ENCODE assay signal across 11 cellular contexts in the genomic region with DNA sequence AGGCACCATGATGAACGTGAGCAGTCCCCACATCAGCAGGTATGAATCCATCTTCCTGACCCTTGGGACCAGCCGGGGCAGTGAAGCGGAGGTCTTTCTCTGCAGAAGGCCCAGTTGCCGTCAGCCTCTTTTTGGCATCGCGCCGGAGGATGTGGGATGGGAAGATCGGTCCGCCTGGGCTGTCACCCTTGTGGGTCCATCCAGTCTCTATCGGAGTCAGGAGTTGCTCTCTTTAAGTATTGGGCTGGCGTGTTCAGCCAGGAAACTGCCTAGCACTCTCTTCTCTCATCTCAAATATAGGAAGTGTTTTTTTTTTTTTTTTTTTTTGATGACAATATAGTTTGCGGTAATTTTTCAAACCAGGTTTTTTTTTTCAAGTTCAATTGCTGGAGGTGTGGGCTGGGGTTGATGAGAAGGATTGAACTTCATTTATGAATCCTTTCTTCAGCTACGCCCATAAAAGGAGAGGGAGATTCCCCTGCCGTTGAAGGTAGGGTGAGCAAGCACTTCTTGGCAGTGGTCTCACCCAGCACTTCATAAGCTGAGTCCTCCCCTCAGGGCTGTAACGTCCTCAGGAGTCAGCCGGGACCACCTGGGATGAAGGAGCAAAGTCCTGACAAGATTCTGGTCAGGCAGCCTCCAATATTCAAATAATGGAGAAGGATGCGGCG. TPM values are rescaled to one million over a fixed set of nuclear protein-coding genes. Genes with fewer than 3 reads are reported as not detected.
DNase-seq lines count a peak whose midpoint lies in the region; ATAC-seq and TF ChIP-seq lines count a peak whose summit lies in the region.
"Had no signal": no experiment of that assay in that cellular context is flagged by ENCODE, and none has a peak within 500 bp of the region (broad histone marks: within the 10 kb centered on the region; RNA-seq: fewer than 3 reads in every experiment).

A gene (minus strand): TSS at position 267 of the 671 bp plus-strand sequence. CDS start 216 bp downstream, at position 51.

- H3K36me3 Mint-ChIP-seq in CD8-positive, alpha-beta T cell = no peaks in the 10 kb centered on the region
- H3K36me3 Mint-ChIP-seq in T-helper 2 cell treated with Interferon-gamma antibody and Interleukin-4, amounts not matched to agents 5 μg/mL and 100 μg/mL, for 36 hours (ENCODE audit: low read depth) = peaks cover 33% of the 10 kb centered on the region
- H3K36me3 Mint-ChIP-seq in activated naive CD4-positive, alpha-beta T cell treated with anti-CD3 and anti-CD28 coated beads, Interleukin-2, amount 50 U/mL, for 72 hours = peaks cover 49 to 65% of the 10 kb centered on the region in 2 donors

- POLR2A ChIA-PET in CD8-positive, alpha-beta T cell (lab: Charles Lee) = interaction anchor here (0.6 to 1.1 kb wide), 4 partner anchors 9 to 24 kb away, joined by 3 read pairs; no protein-coding TSS in a partner anchor

- no peaks in the 10 kb centered on the region for H3K27me3 Mint-ChIP-seq in CD8-positive, alpha-beta T cell (ENCODE audit: low read depth)
- H3K27me3 Mint-ChIP-seq in T-helper 2 cell treated with Interferon-gamma antibody and Interleukin-4, amounts not matched to agents 5 μg/mL and 100 μg/mL, for 36 hours (ENCODE audit: low read depth) = no peaks in the 10 kb centered on the region

- H3K27ac ChIP-seq in CD8-positive, alpha-beta T cell (ENCODE audit: low read depth, low read length) = no peak within 1 kb of the TSS
- H3K27ac ChIP-seq: SK-N-MC had no signal

- TF ChIP-seq CTCF in CD8-positive, alpha-beta T cell (IDR thresholded peaks at IDR 0.05) = no peak
- no peak for TF ChIP-seq CTCF in foreskin fibroblast (IDR thresholded peaks at IDR 0.05; ENCODE audit: low read depth, low read length)

- intact Hi-C loops in CD8-positive, alpha-beta T cell (cut with DNase I, micrococcal nuclease) = loop anchor here (1.0 to 2.0 kb wide), 2 partner anchors 9 to 27 kb away; a partner anchor contains a TSS

- no peaks in the 10 kb centered on the region for H3K9me3 ChIP-seq in CD8-positive, alpha-beta T cell (ENCODE audit: low read length)

- peak within 1 kb of the TSS; percentile 73 for H3K27ac Mint-ChIP-seq in CD8-positive, alpha-beta T cell
- peak within 1 kb of the TSS; percentile 92 for H3K27ac Mint-ChIP-seq in T-helper 2 cell treated with Interferon-gamma antibody and Interleukin-4, amounts not matched to agents 5 μg/mL and 100 μg/mL, for 36 hours
- H3K27ac Mint-ChIP-seq in activated naive CD4-positive, alpha-beta T cell treated with anti-CD3 and anti-CD28 coated beads, Interleukin-2, amount 50 U/mL, for 72 hours = peak within 1 kb of the TSS; percentile 99

- peak within 1 kb of the TSS; percentile 85 for H3K4me3 Mint-ChIP-seq in CD8-positive, alpha-beta T cell
- peak within 1 kb of the TSS; percentile 97 for H3K4me3 Mint-ChIP-seq in T-helper 2 cell treated with Interferon-gamma antibody and Interleukin-4, amounts not matched to agents 5 μg/mL and 100 μg/mL, for 36 hours

- no peaks in the 10 kb centered on the region for H3K9me3 Mint-ChIP-seq in CD8-positive, alpha-beta T cell
- no peaks in the 10 kb centered on the region for H3K9me3 Mint-ChIP-seq in T-helper 2 cell treated with Interferon-gamma antibody and Interleukin-4, amounts not matched to agents 5 μg/mL and 100 μg/mL, for 36 hours
- H3K9me3 Mint-ChIP-seq in activated naive CD4-positive, alpha-beta T cell treated with anti-CD3 and anti-CD28 coated beads, Interleukin-2, amount 50 U/mL, for 72 hours = peaks cover 0 to 4% of the 10 kb centered on the region in 2 donors

- DNase-seq in CD8-positive, alpha-beta T cell = peak in 4 of 7 experiments; percentile 49 to 64 (median 53)
- DNase-seq in T-helper 2 cell treated with Interferon-gamma antibody and Interleukin-4, amounts not matched to agents 5 μg/mL and 100 μg/mL, for 36 hours (ENCODE audit: low spot score) = peak; percentile 84
- DNase-seq in activated naive CD4-positive, alpha-beta T cell treated with anti-CD3 and anti-CD28 coated beads, Interleukin-2, amount 50 U/mL, for 72 hours (ENCODE audit: low spot score in 2 of 2) = peak; percentile 67 to 80
- DNase-seq in stimulated activated CD4-positive, alpha-beta T cell treated with anti-CD3 and anti-CD28 coated beads, Interleukin-12 subunit alpha, Interleukin-12 subunit beta, amount 100 ng/mL, for 48 hours (ENCODE audit: low read depth in 2 of 3, low spot score in 1 of 3) = peak; percentile 70 to 78 (median 72)
- DNase-seq in foreskin fibroblast (no peak), DMS 273 treated with DMSO at 0.1 percent for 48 hours (lab: John Stamatoyannopoulos, UW) (no peak)
- DNase-seq: C1 segment of cervical spinal cord had no signal

- CTCF ChIA-PET in CD8-positive, alpha-beta T cell (lab: Charles Lee) = interaction anchor here (0.9 to 2.6 kb wide), 7 partner anchors 9 to 1633 kb away, joined by 3 to 16 read pairs (median 3); no protein-coding TSS in a partner anchor

- no peak within 1 kb of the TSS for H3K4me3 ChIP-seq in CD8-positive, alpha-beta T cell (ENCODE audit: low read depth, low read length)
- H3K4me3 ChIP-seq in foreskin fibroblast (ENCODE audit: low read depth in 1 of 2, low read length in 2 of 2) = no peak within 1 kb of the TSS
- H3K4me3 ChIP-seq: lung, SK-N-MC had no signal

- ATAC-seq in CD8-positive, alpha-beta T cell = peak; percentile 89
- ATAC-seq in activated naive CD4-positive, alpha-beta T cell treated with anti-CD3 and anti-CD28 coated beads, Interleukin-2, amount 50 U/mL, for 72 hours = peak; percentile 76 to 80
- ATAC-seq in HG02642 (IDR thresholded peaks at IDR 0.05; ENCODE audit: poor library complexity, unreplicated experiment) = no peak
- no peak for ATAC-seq in GM19035 (IDR thresholded peaks at IDR 0.05; ENCODE audit: unreplicated experiment)

- peaks cover 56% of the 10 kb centered on the region for H3K4me1 Mint-ChIP-seq in CD8-positive, alpha-beta T cell (ENCODE audit: low read depth)
- peaks cover 70% of the 10 kb centered on the region for H3K4me1 Mint-ChIP-seq in T-helper 2 cell treated with Interferon-gamma antibody and Interleukin-4, amounts not matched to agents 5 μg/mL and 100 μg/mL, for 36 hours (ENCODE audit: low read depth)

- H3K27me3 ChIP-seq in CD8-positive, alpha-beta T cell (ENCODE audit: insufficient read depth, low read length) = no peaks in the 10 kb centered on the region

- H3K36me3 ChIP-seq in CD8-positive, alpha-beta T cell (ENCODE audit: insufficient read depth, low read length) = no peaks in the 10 kb centered on the region

- peaks cover 22% of the 10 kb centered on the region for H3K4me1 ChIP-seq in CD8-positive, alpha-beta T cell (ENCODE audit: insufficient read depth, low read length)

RNA-seq across cellular contexts. Expression of the gene that starts here (rescaled TPM):
- total RNA-seq in CD8-positive, alpha-beta T cell = 1 to 10 TPM; 1.8 to 2.5 TPM
- 100 to 1,000 TPM; 531 to 706 TPM for total RNA-seq in activated naive CD4-positive, alpha-beta T cell treated with anti-CD3 and anti-CD28 coated beads, Interleukin-2, amount 50 U/mL, for 72 hours

Comparison
In these comparisons a context has a peak if more than half of its experiments do, and no peak if none do; other contexts are left out.
1. RNA of the gene that starts here (total RNA-seq): 531 to 706 TPM in activated naive CD4-positive, alpha-beta T cell treated with anti-CD3 and anti-CD28 coated beads, Interleukin-2, amount 50 U/mL, for 72 hours; 1.8 to 2.5 TPM in CD8-positive, alpha-beta T cell; every median in the first group is over 100 times any median in the second.
2. ATAC-seq: peak in CD8-positive, alpha-beta T cell (single experiment) and activated naive CD4-positive, alpha-beta T cell treated with anti-CD3 and anti-CD28 coated beads, Interleukin-2, amount 50 U/mL, for 72 hours (2 of 2); none in HG02642 (single experiment) and GM19035 (single experiment).
3. DNase-seq: peak in CD8-positive, alpha-beta T cell (4 of 7), T-helper 2 cell treated with Interferon-gamma antibody and Interleukin-4, amounts not matched to agents 5 μg/mL and 100 μg/mL, for 36 hours (single experiment), activated naive CD4-positive, alpha-beta T cell treated with anti-CD3 and anti-CD28 coated beads, Interleukin-2, amount 50 U/mL, for 72 hours (2 of 2) and stimulated activated CD4-positive, alpha-beta T cell treated with anti-CD3 and anti-CD28 coated beads, Interleukin-12 subunit alpha, Interleukin-12 subunit beta, amount 100 ng/mL, for 48 hours (3 of 3); none in foreskin fibroblast (0 of 2) and DMS 273 treated with DMSO at 0.1 percent for 48 hours (single experiment).
4. Peak in every context shown above with its lines, with median percentiles within 50 percentile points of each other: H3K27ac Mint-ChIP-seq.